In genomic region chr19:15419413-15420025, GRCh38 we compare ENCODE assay signal across 8 cellular contexts. TPM values are rescaled to one million over a fixed set of nuclear protein-coding genes. Genes with fewer than 3 reads are reported as not detected.
DNase-seq lines count a peak whose midpoint lies in the region; ATAC-seq and TF ChIP-seq lines count a peak whose summit lies in the region.

No MANE protein-coding gene starts in this region.

- TF ChIP-seq CTCF in AG04450 (IDR thresholded peaks at IDR 0.05; ENCODE audit: low read depth, low read length), result no peak
- no peak for TF ChIP-seq CTCF in GM13976 (IDR thresholded peaks at IDR 0.05; ENCODE audit: borderline replicate concordance, control extremely low read depth, extremely low read depth, insufficient read depth, missing control alignments)

- H3K79me2 ChIP-seq in mesendoderm (ENCODE audit: control insufficient read depth, insufficient read depth, low read length), result peaks cover 40% of the 10 kb centered on the region

- no peak overlapping the region for H3K4ac ChIP-seq in mesendoderm (ENCODE audit: low read depth, low read length)

- no peak overlapping the region for H3K23ac ChIP-seq in mesendoderm (ENCODE audit: low read length)

- H3K27me3 ChIP-seq in AG04450 (ENCODE audit: control insufficient read depth, insufficient read depth, low read length) (no peaks in the 10 kb centered on the region), HAP-1 (ENCODE audit: low read depth) (no peaks in the 10 kb centered on the region), mesendoderm (ENCODE audit: insufficient read depth, low read length, poor library complexity) (no peaks in the 10 kb centered on the region)

- H2BK15ac ChIP-seq in mesendoderm (replicated peaks; ENCODE audit: low read depth), result no peak overlapping the region

- H4K8ac ChIP-seq in mesendoderm (ENCODE audit: low read depth, low read length), result no peak overlapping the region

- H3K18ac ChIP-seq in mesendoderm (ENCODE audit: low read length), result no peak overlapping the region

- ATAC-seq in GM21381 (IDR thresholded peaks at IDR 0.05; ENCODE audit: unreplicated experiment), result no peak

- no peak overlapping the region for H2AK5ac ChIP-seq in mesendoderm (ENCODE audit: low read length)

- H3K9me3 ChIP-seq in AG04450 (ENCODE audit: control insufficient read depth, insufficient read depth, low read length), result peaks cover 22% of the 10 kb centered on the region
- H3K9me3 ChIP-seq in HAP-1, result no peaks in the 10 kb centered on the region

- no peak overlapping the region for H3K4me2 ChIP-seq in mesendoderm (ENCODE audit: low read length)

- no peak overlapping the region for H2BK120ac ChIP-seq in mesendoderm (ENCODE audit: low read depth, low read length)

- CTCF ChIA-PET in AG04450 (lab: Charles Lee), result interaction anchor here (0.7 to 3.3 kb wide), 16 partner anchors 8 to 846 kb away, joined by 3 to 19 read pairs (median 4); no protein-coding TSS in a partner anchor

- H3K27ac ChIP-seq in AG04450 (ENCODE audit: low read depth, low read length) (no peak overlapping the region), angular gyrus (ENCODE audit: low read depth, low read length) (peak overlapping the region; percentile 18), mesendoderm (ENCODE audit: low read depth, low read length) (no peak overlapping the region), substantia nigra (ENCODE audit: low read depth, low read length, poor library complexity, severe bottlenecking) (no peak overlapping the region)

- H3K4me3 ChIP-seq in AG04450 (ENCODE audit: low read depth, low read length) (peak overlapping the region; percentile 62), HAP-1 (peak overlapping the region; percentile 94), mesendoderm (ENCODE audit: low read length) (no peak overlapping the region)

- peaks cover 8% of the 10 kb centered on the region for H3K79me1 ChIP-seq in mesendoderm (ENCODE audit: low read length)

- in situ Hi-C loops in HAP-1 (cut with MboI; ENCODE audit: low sequenced_read_pairs) (no loop called here), GM13976 (cut with MboI; ENCODE audit: low sequenced_read_pairs, unreplicated experiment) (no loop called here)

- H3K9ac ChIP-seq in mesendoderm (ENCODE audit: low read length), result peak overlapping the region; percentile 16

- no peak overlapping the region for H2BK5ac ChIP-seq in mesendoderm (ENCODE audit: low read length)

- peak overlapping the region; percentile 11 for H3K56ac ChIP-seq in mesendoderm (ENCODE audit: low read length)

- no peak overlapping the region for H4K5ac ChIP-seq in mesendoderm (ENCODE audit: low read length)

- H3K36me3 ChIP-seq in HAP-1 (replicated peaks) (peaks cover 28% of the 10 kb centered on the region), mesendoderm (ENCODE audit: control insufficient read depth, insufficient read depth, low read length) (peaks cover 6% of the 10 kb centered on the region)

- DNase-seq in AG04450 (ENCODE audit: low read depth, low spot score), result no peak
- no peak for DNase-seq in HAP-1 (ENCODE audit: low spot score in 2 of 2)
- no peak for DNase-seq in mesendoderm
- no peak for DNase-seq in GM13976 (ENCODE audit: low spot score)
- DNase-seq in T1000 (lab: John Stamatoyannopoulos, UW), result no peak
- no peak for DNase-seq in substantia nigra (lab: John Stamatoyannopoulos, UW)

- WGBS in mesendoderm (ENCODE audit: extremely low coverage, insufficient coverage, low lambda C conversion rate), result no CpG with 5 or more reads among the region's 16 CpGs

- peaks cover 12% of the 10 kb centered on the region for H3K4me1 ChIP-seq in HAP-1
- H3K4me1 ChIP-seq in mesendoderm (ENCODE audit: control insufficient read depth, low read depth, low read length), result peaks cover 3% of the 10 kb centered on the region

- POLR2A ChIA-PET in AG04450 (lab: Yijun Ruan, JAX), result interaction anchor here (0.5 to 2.1 kb wide), 17 partner anchors 9 to 743 kb away, joined by 3 to 25 read pairs (median 5); partner anchors contain the start of gene AKAP8

RNA-seq across cellular contexts. Expression of gene AKAP8L, which starts 0.7 kb away (rescaled TPM):
- 30.4 and 36.6 TPM in 2 replicates for polyA plus RNA-seq in AG04450 (2011; rRNA removed)
- 51.9 and 52.1 TPM in 2 replicates for polyA minus RNA-seq in AG04450 (2011; rRNA and poly(A)+ RNA removed)
- polyA plus RNA-seq in mesendoderm (2013, experiment 1 of 2), result 53.6 TPM
- polyA plus RNA-seq in mesendoderm (2013, experiment 2 of 2), result 52.1 TPM

RNA-seq across cellular contexts. Expression of gene WIZ, which starts 30.2 kb away (rescaled TPM):
- 5.8 and 9.1 TPM in 2 replicates for polyA plus RNA-seq in AG04450 (2011; rRNA removed)
- polyA minus RNA-seq in AG04450 (2011; rRNA and poly(A)+ RNA removed), result 3.4 and 3.9 TPM in 2 replicates
- polyA plus RNA-seq in mesendoderm (2013, experiment 1 of 2), result 33.1 TPM
- 32.1 TPM for polyA plus RNA-seq in mesendoderm (2013, experiment 2 of 2)

RNA-seq across cellular contexts. Expression of gene AKAP8, which starts 39.9 kb away (rescaled TPM):
- polyA plus RNA-seq in AG04450 (2011; rRNA removed), result 11.7 and 12.4 TPM in 2 replicates
- polyA minus RNA-seq in AG04450 (2011; rRNA and poly(A)+ RNA removed), result 7.6 and 9.5 TPM in 2 replicates
- polyA plus RNA-seq in mesendoderm (2013, experiment 1 of 2), result 27.7 TPM
- polyA plus RNA-seq in mesendoderm (2013, experiment 2 of 2), result 27.0 TPM

RNA-seq across cellular contexts. Expression of gene RASAL3, which starts 44.8 kb away (rescaled TPM):
- 0.04 and 0.21 TPM in 2 replicates for polyA plus RNA-seq in AG04450 (2011; rRNA removed)
- polyA minus RNA-seq in AG04450 (2011; rRNA and poly(A)+ RNA removed), result not detected in 2 replicates
- 0.13 TPM for polyA plus RNA-seq in mesendoderm (2013, experiment 1 of 2)
- 0.20 TPM for polyA plus RNA-seq in mesendoderm (2013, experiment 2 of 2)

RNA-seq across cellular contexts. Expression of gene PGLYRP2, which starts 59.8 kb away (rescaled TPM):
- polyA plus RNA-seq in AG04450 (2011; rRNA removed), result not detected in 2 replicates
- not detected in 2 replicates for polyA minus RNA-seq in AG04450 (2011; rRNA and poly(A)+ RNA removed)
- polyA plus RNA-seq in mesendoderm (2013, experiment 1 of 2), result not detected
- not detected for polyA plus RNA-seq in mesendoderm (2013, experiment 2 of 2)
